ENCODE assay signal across 8 cellular contexts in the genomic region with DNA sequence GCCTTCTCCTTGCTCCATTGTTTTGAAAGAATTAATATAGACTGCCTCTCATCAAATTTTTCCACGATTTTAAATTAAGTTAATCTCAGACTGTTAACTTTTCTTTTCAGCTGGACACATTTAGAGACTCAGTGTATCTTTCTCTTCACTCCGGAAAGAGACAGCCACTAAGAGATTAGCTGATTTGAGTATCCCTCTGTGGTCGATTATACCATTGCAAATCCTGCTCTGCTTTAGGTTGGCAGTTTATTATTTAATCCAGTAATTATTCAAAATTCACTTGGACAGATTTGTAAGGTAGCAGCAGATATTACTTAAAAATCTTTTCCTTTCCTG. TPM values are rescaled to one million over a fixed set of nuclear protein-coding genes. Genes with fewer than 3 reads are reported as not detected.
DNase-seq lines count a peak whose midpoint lies in the region; ATAC-seq, FAIRE-seq and TF ChIP-seq lines count a peak whose summit lies in the region.

No MANE protein-coding gene starts in this region.

- peak overlapping the region; percentile 98 for H3K9ac ChIP-seq in HepG2 (ENCODE audit: insufficient read depth, low read depth, low read length)

- H3K79me2 ChIP-seq in HepG2 (ENCODE audit: insufficient read depth, low read length) = peaks cover 26% of the 10 kb centered on the region

- WGBS in adrenal gland, 4 donors = 1 to 4% (median 3%) methylated on average over 3 of the region's 3 CpGs
- 3% methylated on average over 3 of the region's 3 CpGs for WGBS in HepG2 (ENCODE audit: low lambda C conversion rate)

- H3K4me2 ChIP-seq in HepG2 (ENCODE audit: low read depth, low read length) = peak overlapping the region; percentile 85

- TF ChIP-seq RAD21 in HepG2 (CRISPR knock-in tag; IDR thresholded peaks at IDR 0.05) = no peak

- no peaks in the 10 kb centered on the region for H3K9me3 Mint-ChIP-seq in activated naive CD4-positive, alpha-beta T cell treated with anti-CD3 and anti-CD28 coated beads, Interleukin-2, amount 10 ng/mL, durations not matched to agents 7 days and 5 days
- H3K9me3 Mint-ChIP-seq in type B pancreatic cell = no peaks in the 10 kb centered on the region

- H4K20me1 ChIP-seq in HepG2 (ENCODE audit: insufficient read depth, low read length) = no peaks in the 10 kb centered on the region

- H3K36me3 ChIP-seq in adrenal gland (replicated peaks in 1 of 2) = peaks cover 0 to 10% of the 10 kb centered on the region in 2 donors
- peaks cover 0 to 9% of the 10 kb centered on the region in 2 experiments; a peak in 2 of 5 replicates for H3K36me3 ChIP-seq in HepG2 (replicated peaks in 1 of 2; ENCODE audit: control insufficient read depth in 1 of 2, insufficient read depth in 2 of 2, low read length in 2 of 2)

- no peak for FAIRE-seq in HepG2 (lab: Jason Lieb, UNC)

- BruUV-seq in HepG2 (replicated peaks; lab: Mats Ljungman, UMichigan) = TSS peak; percentile 87

- H3K4me3 ChIP-seq in adrenal gland (peak overlapping the region; percentile 15 to 98 (median 50)), HepG2 (replicated peaks in 1 of 3; ENCODE audit: insufficient read depth in 1 of 3, low read depth in 2 of 3, low read length in 3 of 3) (peak overlapping the region; percentile 97 to 100 (median 98))

- TF ChIP-seq POLR2A in adrenal gland (IDR thresholded peaks at IDR 0.05) (no peak), HepG2 (IDR thresholded peaks at IDR 0.05; ENCODE audit: insufficient read depth in 1 of 2, low read depth in 2 of 2, low read length in 2 of 2) (no peak)

- peaks cover 41% of the 10 kb centered on the region for H3K4me1 Mint-ChIP-seq in activated naive CD4-positive, alpha-beta T cell treated with anti-CD3 and anti-CD28 coated beads, Interleukin-2, amount 10 ng/mL, durations not matched to agents 7 days and 5 days
- peaks cover 24% of the 10 kb centered on the region for H3K4me1 Mint-ChIP-seq in type B pancreatic cell (ENCODE audit: unreplicated experiment)

- no peak for ATAC-seq in HepG2
- no peak for ATAC-seq in GM21447 (IDR thresholded peaks at IDR 0.05; ENCODE audit: unreplicated experiment)

- H3K9me3 ChIP-seq in adrenal gland (replicated peaks in 1 of 3) (no peaks in the 10 kb centered on the region), HepG2 (ENCODE audit: low read length) (no peaks in the 10 kb centered on the region)

- H3K27ac ChIP-seq in adrenal gland (peak overlapping the region; percentile 94 to 100 (median 98)), HepG2 (ENCODE audit: extremely low read length, insufficient read depth, low read length) (peak overlapping the region; percentile 96)

- H3K36me3 Mint-ChIP-seq in activated naive CD4-positive, alpha-beta T cell treated with anti-CD3 and anti-CD28 coated beads, Interleukin-2, amount 10 ng/mL, durations not matched to agents 7 days and 5 days = peaks cover 11% of the 10 kb centered on the region
- peaks cover 8% of the 10 kb centered on the region for H3K36me3 Mint-ChIP-seq in type B pancreatic cell

- peak overlapping the region; percentile 96 for H3K4me3 Mint-ChIP-seq in activated naive CD4-positive, alpha-beta T cell treated with anti-CD3 and anti-CD28 coated beads, Interleukin-2, amount 10 ng/mL, durations not matched to agents 7 days and 5 days
- H3K4me3 Mint-ChIP-seq in type B pancreatic cell = peak overlapping the region; percentile 98

- no peak for DNase-seq in activated naive CD4-positive, alpha-beta T cell treated with anti-CD3 and anti-CD28 coated beads, Interleukin-2, amount 10 ng/mL, durations not matched to agents 7 days and 5 days
- no peak for DNase-seq in activated naive CD4-positive, alpha-beta T cell (lab: John Stamatoyannopoulos, UW)
- DNase-seq in adrenal gland (no peak), HepG2 (ENCODE audit: low spot score) (no peak), type B pancreatic cell (ENCODE audit: extremely low spot score, unreplicated experiment) (no peak), HCEC 1CT (no peak), mucosa of gallbladder (ENCODE audit: low spot score) (no peak)

- CTCF ChIA-PET in activated naive CD4-positive, alpha-beta T cell treated with anti-CD3 and anti-CD28 coated beads, Interleukin-2, amount 10 ng/mL, durations not matched to agents 7 days and 5 days (lab: Charles Lee) = interaction anchor here (0.7 to 1.3 kb wide), 2 partner anchors 20 to 32 kb away, joined by 3 to 6 read pairs; no protein-coding TSS in a partner anchor
- CTCF ChIA-PET in HepG2 (lab: Yijun Ruan, JAX; ENCODE audit: low intra/inter-chr PET ratio, low total read pairs) = no interaction called here

- H3K4me1 ChIP-seq in adrenal gland (replicated peaks in 1 of 2) = peaks cover 0 to 37% of the 10 kb centered on the region in 2 donors
- H3K4me1 ChIP-seq in HepG2 (ENCODE audit: insufficient read depth, low read length) = peaks cover 26% of the 10 kb centered on the region

- no peak for TF ChIP-seq CTCF in adrenal gland (IDR thresholded peaks at IDR 0.05)
- TF ChIP-seq CTCF in HepG2 (CRISPR knock-in tag; IDR thresholded peaks at IDR 0.05) = no peak
- no peak for TF ChIP-seq CTCF in type B pancreatic cell (conservative IDR thresholded peaks at IDR 0.05)

- peak overlapping the region; percentile 39 for H2AFZ ChIP-seq in HepG2 (ENCODE audit: low read length)

- in situ Hi-C loops in HepG2 (cut with HindIII; ENCODE audit: extremely low pct_ligation_motif_present, low pct_unique_long_range_greater_than_20kb) = no loop called here

- TF ChIP-seq EP300 in HepG2 (IDR thresholded peaks at IDR 0.05; ENCODE audit: low read depth in 2 of 2, low read length in 2 of 2) (no peak), HepG2 (CRISPR knock-in tag; IDR thresholded peaks at IDR 0.05; ENCODE audit: borderline replicate concordance) (no peak)

- no peaks in the 10 kb centered on the region for H3K27me3 Mint-ChIP-seq in activated naive CD4-positive, alpha-beta T cell treated with anti-CD3 and anti-CD28 coated beads, Interleukin-2, amount 10 ng/mL, durations not matched to agents 7 days and 5 days
- no peaks in the 10 kb centered on the region for H3K27me3 Mint-ChIP-seq in type B pancreatic cell

- intact Hi-C loops in adrenal gland (cut with DNase I) (loop anchor here in 1 of 2 donors (10.0 kb wide), 1 partner anchor 78 kb away; no protein-coding TSS in a partner anchor), HepG2 (cut with micrococcal nuclease; ENCODE audit: unreplicated experiment) (loop anchor here (5.0 kb wide), 1 partner anchor 49 kb away; a partner anchor contains a TSS)

- no peaks in the 10 kb centered on the region for H3K27me3 ChIP-seq in adrenal gland
- no peaks in the 10 kb centered on the region for H3K27me3 ChIP-seq in HepG2 (ENCODE audit: control insufficient read depth in 1 of 2, insufficient read depth in 2 of 2, low read length in 2 of 2)

- H3K27ac Mint-ChIP-seq in activated naive CD4-positive, alpha-beta T cell treated with anti-CD3 and anti-CD28 coated beads, Interleukin-2, amount 10 ng/mL, durations not matched to agents 7 days and 5 days = peak overlapping the region; percentile 100
- peak overlapping the region; percentile 99 for H3K27ac Mint-ChIP-seq in type B pancreatic cell

- POLR2A ChIA-PET in HepG2 (lab: Yijun Ruan, JAX) = interaction anchor here (0.5 to 3.2 kb wide), 8 partner anchors 10 to 121 kb away, joined by 3 to 17 read pairs (median 7); a partner anchor contains a TSS

RNA-seq across cellular contexts. Expression of a gene that starts 0.6 kb away (rescaled TPM):
- 100 to 1,000 TPM in 3 of 8 donors, 10 to 100 TPM in 5; 54.6 to 116 (median 83.8) TPM for total RNA-seq in adrenal gland
- 100 to 1,000 TPM in 1 of 3 donors, 10 to 100 TPM in 2; 38.0 to 105 (median 44.5) TPM for polyA plus RNA-seq in adrenal gland
- total RNA-seq in HepG2 (2016; rRNA removed; fragmentation: Illumina TruSeq; extraction: Trizol) = 85.5 and 148 TPM in 2 replicates
- total RNA-seq in HepG2 (2016; cell fraction: cytosol; rRNA removed; fragmentation: Illumina TruSeq; extraction: Trizol; ENCODE audit: low read depth) = 12.4 and 17.1 TPM in 2 replicates
- total RNA-seq in HepG2 (2016; cell fraction: insoluble cytoplasmic fraction; rRNA removed; fragmentation: Illumina TruSeq; extraction: Trizol) = 90.5 and 142 TPM in 2 replicates
- total RNA-seq in HepG2 (2016; cell fraction: membrane; rRNA removed; fragmentation: Illumina TruSeq; extraction: Trizol) = 63.7 and 70.0 TPM in 2 replicates
- total RNA-seq in HepG2 (2016; cell fraction: nucleus; rRNA removed; fragmentation: Illumina TruSeq; extraction: Trizol) = 44.9 and 45.5 TPM in 2 replicates
- 22.3 and 32.3 TPM in 2 replicates for polyA plus RNA-seq in HepG2 (2011; rRNA removed)
- 12.5 and 19.3 TPM in 2 replicates for polyA plus RNA-seq in HepG2 (2011; cell fraction: cytosol; rRNA removed)
- polyA plus RNA-seq in HepG2 (2011; cell fraction: nucleus; rRNA removed) = 11.0 and 12.8 TPM in 2 replicates
- 35.5 and 36.4 TPM in 2 replicates for polyA plus RNA-seq in HepG2 (2012)
- polyA plus RNA-seq in HepG2 (2016; cell fraction: cytosol; fragmentation: Illumina TruSeq; extraction: Trizol; ENCODE audit: low read depth) = 13.7 and 14.1 TPM in 2 replicates
- 99.5 and 109 TPM in 2 replicates for polyA plus RNA-seq in HepG2 (2016; cell fraction: insoluble cytoplasmic fraction; fragmentation: Illumina TruSeq; extraction: Trizol; ENCODE audit: low read depth)
- 41.8 and 46.1 TPM in 2 replicates for polyA plus RNA-seq in HepG2 (2016; cell fraction: membrane; fragmentation: Illumina TruSeq; extraction: Trizol; ENCODE audit: low read depth)
- polyA plus RNA-seq in HepG2 (2016; cell fraction: nucleus; fragmentation: Illumina TruSeq; extraction: Trizol; ENCODE audit: insufficient read depth, low read depth) = 41.4 and 45.6 TPM in 2 replicates
- 9.6 and 27.1 TPM in 2 replicates for polyA minus RNA-seq in HepG2 (2011; rRNA and poly(A)+ RNA removed; ENCODE audit: low replicate concordance)
- polyA minus RNA-seq in HepG2 (2011; cell fraction: cytosol; rRNA and poly(A)+ RNA removed) = 42.4 and 45.7 TPM in 2 replicates
- 39.9 and 42.1 TPM in 2 replicates for polyA minus RNA-seq in HepG2 (2011; cell fraction: nucleus; rRNA and poly(A)+ RNA removed)
- 63.5 and 101 TPM in 2 replicates for total RNA-seq in type B pancreatic cell (ENCODE audit: low replicate concordance)
- 90.3 TPM for total RNA-seq in mucosa of gallbladder

RNA-seq across cellular contexts. Expression of a gene that starts 29.2 kb away (rescaled TPM):
- 10 to 100 TPM in 2 of 8 donors, 1 to 10 TPM in 6; 3.8 to 38.5 (median 7.4) TPM for total RNA-seq in adrenal gland
- polyA plus RNA-seq in adrenal gland = 1 to 10 TPM; 1.9 to 5.6 (median 2.4) TPM
- 6.5 and 8.5 TPM in 2 replicates for total RNA-seq in HepG2 (2016; rRNA removed; fragmentation: Illumina TruSeq; extraction: Trizol)
- total RNA-seq in HepG2 (2016; cell fraction: cytosol; rRNA removed; fragmentation: Illumina TruSeq; extraction: Trizol; ENCODE audit: low read depth) = 1.9 and 2.8 TPM in 2 replicates
- total RNA-seq in HepG2 (2016; cell fraction: insoluble cytoplasmic fraction; rRNA removed; fragmentation: Illumina TruSeq; extraction: Trizol) = 6.7 and 8.8 TPM in 2 replicates
- total RNA-seq in HepG2 (2016; cell fraction: membrane; rRNA removed; fragmentation: Illumina TruSeq; extraction: Trizol) = 7.0 and 7.1 TPM in 2 replicates
- 14.7 and 19.2 TPM in 2 replicates for total RNA-seq in HepG2 (2016; cell fraction: nucleus; rRNA removed; fragmentation: Illumina TruSeq; extraction: Trizol)
- 2.8 and 3.6 TPM in 2 replicates for polyA plus RNA-seq in HepG2 (2011; rRNA removed)
- 1.8 and 3.4 TPM in 2 replicates for polyA plus RNA-seq in HepG2 (2011; cell fraction: cytosol; rRNA removed)
- 1.5 and 1.7 TPM in 2 replicates for polyA plus RNA-seq in HepG2 (2011; cell fraction: nucleus; rRNA removed)
- polyA plus RNA-seq in HepG2 (2012) = 3.4 and 3.7 TPM in 2 replicates
- polyA plus RNA-seq in HepG2 (2016; cell fraction: cytosol; fragmentation: Illumina TruSeq; extraction: Trizol; ENCODE audit: low read depth) = 1.5 and 2.8 TPM in 2 replicates
- 5.9 and 7.3 TPM in 2 replicates for polyA plus RNA-seq in HepG2 (2016; cell fraction: insoluble cytoplasmic fraction; fragmentation: Illumina TruSeq; extraction: Trizol; ENCODE audit: low read depth)
- polyA plus RNA-seq in HepG2 (2016; cell fraction: membrane; fragmentation: Illumina TruSeq; extraction: Trizol; ENCODE audit: low read depth) = 4.7 and 5.1 TPM in 2 replicates
- 6.2 and 6.8 TPM in 2 replicates for polyA plus RNA-seq in HepG2 (2016; cell fraction: nucleus; fragmentation: Illumina TruSeq; extraction: Trizol; ENCODE audit: insufficient read depth, low read depth)
- 2.4 and 2.6 TPM in 2 replicates for polyA minus RNA-seq in HepG2 (2011; rRNA and poly(A)+ RNA removed; ENCODE audit: low replicate concordance)
- 2.4 and 4.6 TPM in 2 replicates for polyA minus RNA-seq in HepG2 (2011; cell fraction: cytosol; rRNA and poly(A)+ RNA removed)
- polyA minus RNA-seq in HepG2 (2011; cell fraction: nucleus; rRNA and poly(A)+ RNA removed) = 14.3 and 16.4 TPM in 2 replicates
- total RNA-seq in type B pancreatic cell (ENCODE audit: low replicate concordance) = 14.3 and 22.0 TPM in 2 replicates
- total RNA-seq in mucosa of gallbladder = 12.0 TPM

RNA-seq across cellular contexts. Expression of a gene that starts 48.0 kb away (rescaled TPM):
- total RNA-seq in adrenal gland (10 to 100 TPM; 11.6 to 25.6 (median 15.0) TPM), HepG2 (2016; rRNA removed; fragmentation: Illumina TruSeq; extraction: Trizol) (7.1 and 8.4 TPM in 2 replicates), type B pancreatic cell (ENCODE audit: low replicate concordance) (6.3 and 14.3 TPM in 2 replicates), mucosa of gallbladder (22.6 TPM)
- polyA plus RNA-seq in adrenal gland (10 to 100 TPM; 10.6 to 11.4 (median 10.8) TPM), HepG2 (2011; rRNA removed) (5.6 and 6.6 TPM in 2 replicates)
- 2.5 and 3.7 TPM in 2 replicates for total RNA-seq in HepG2 (2016; cell fraction: cytosol; rRNA removed; fragmentation: Illumina TruSeq; extraction: Trizol; ENCODE audit: low read depth)
- total RNA-seq in HepG2 (2016; cell fraction: insoluble cytoplasmic fraction; rRNA removed; fragmentation: Illumina TruSeq; extraction: Trizol) = 6.7 and 8.5 TPM in 2 replicates
- 6.9 and 7.2 TPM in 2 replicates for total RNA-seq in HepG2 (2016; cell fraction: membrane; rRNA removed; fragmentation: Illumina TruSeq; extraction: Trizol)
- 8.9 and 9.7 TPM in 2 replicates for total RNA-seq in HepG2 (2016; cell fraction: nucleus; rRNA removed; fragmentation: Illumina TruSeq; extraction: Trizol)
- polyA plus RNA-seq in HepG2 (2011; cell fraction: cytosol; rRNA removed) = 1.2 and 2.2 TPM in 2 replicates
- polyA plus RNA-seq in HepG2 (2011; cell fraction: nucleus; rRNA removed) = 5.7 and 6.2 TPM in 2 replicates
- polyA plus RNA-seq in HepG2 (2012) = 3.4 and 3.9 TPM in 2 replicates
- 1.3 and 1.7 TPM in 2 replicates for polyA plus RNA-seq in HepG2 (2016; cell fraction: cytosol; fragmentation: Illumina TruSeq; extraction: Trizol; ENCODE audit: low read depth)
- 5.2 and 6.3 TPM in 2 replicates for polyA plus RNA-seq in HepG2 (2016; cell fraction: insoluble cytoplasmic fraction; fragmentation: Illumina TruSeq; extraction: Trizol; ENCODE audit: low read depth)
- polyA plus RNA-seq in HepG2 (2016; cell fraction: membrane; fragmentation: Illumina TruSeq; extraction: Trizol; ENCODE audit: low read depth) = 3.8 TPM in 2 replicates
- polyA plus RNA-seq in HepG2 (2016; cell fraction: nucleus; fragmentation: Illumina TruSeq; extraction: Trizol; ENCODE audit: insufficient read depth, low read depth) = 11.0 and 13.1 TPM in 2 replicates
- 2.1 and 3.3 TPM in 2 replicates for polyA minus RNA-seq in HepG2 (2011; rRNA and poly(A)+ RNA removed; ENCODE audit: low replicate concordance)
- polyA minus RNA-seq in HepG2 (2011; cell fraction: cytosol; rRNA and poly(A)+ RNA removed) = 2.8 and 4.5 TPM in 2 replicates
- polyA minus RNA-seq in HepG2 (2011; cell fraction: nucleus; rRNA and poly(A)+ RNA removed) = 8.1 and 10.9 TPM in 2 replicates

RNA-seq across cellular contexts. Expression of a gene that starts 48.1 kb away (rescaled TPM):
- total RNA-seq in adrenal gland (10 to 100 TPM in 6 of 8 donors, 1 to 10 TPM in 2; 5.1 to 24.4 (median 15.1) TPM), HepG2 (2016; rRNA removed; fragmentation: Illumina TruSeq; extraction: Trizol) (37.6 and 92.7 TPM in 2 replicates), type B pancreatic cell (ENCODE audit: low replicate concordance) (7.4 and 11.6 TPM in 2 replicates), mucosa of gallbladder (11.6 TPM)
- polyA plus RNA-seq in adrenal gland (10 to 100 TPM in 1 of 3 donors, 1 to 10 TPM in 1, under 1 TPM in 1; 0.84 to 15.5 (median 1.9) TPM), HepG2 (2011; rRNA removed) (5.9 and 6.5 TPM in 2 replicates)
- 2.4 and 3.7 TPM in 2 replicates for total RNA-seq in HepG2 (2016; cell fraction: cytosol; rRNA removed; fragmentation: Illumina TruSeq; extraction: Trizol; ENCODE audit: low read depth)
- 36.1 and 88.7 TPM in 2 replicates for total RNA-seq in HepG2 (2016; cell fraction: insoluble cytoplasmic fraction; rRNA removed; fragmentation: Illumina TruSeq; extraction: Trizol)
- total RNA-seq in HepG2 (2016; cell fraction: membrane; rRNA removed; fragmentation: Illumina TruSeq; extraction: Trizol) = 7.3 and 12.5 TPM in 2 replicates
- 42.5 and 43.7 TPM in 2 replicates for total RNA-seq in HepG2 (2016; cell fraction: nucleus; rRNA removed; fragmentation: Illumina TruSeq; extraction: Trizol)
- polyA plus RNA-seq in HepG2 (2011; cell fraction: cytosol; rRNA removed) = 1.8 and 3.3 TPM in 2 replicates
- 4.8 and 5.9 TPM in 2 replicates for polyA plus RNA-seq in HepG2 (2011; cell fraction: nucleus; rRNA removed)
- 4.2 and 7.6 TPM in 2 replicates for polyA plus RNA-seq in HepG2 (2012)
- polyA plus RNA-seq in HepG2 (2016; cell fraction: cytosol; fragmentation: Illumina TruSeq; extraction: Trizol; ENCODE audit: low read depth) = 0.45 and 0.97 TPM in 2 replicates
- polyA plus RNA-seq in HepG2 (2016; cell fraction: insoluble cytoplasmic fraction; fragmentation: Illumina TruSeq; extraction: Trizol; ENCODE audit: low read depth) = 16.9 and 17.6 TPM in 2 replicates
- polyA plus RNA-seq in HepG2 (2016; cell fraction: membrane; fragmentation: Illumina TruSeq; extraction: Trizol; ENCODE audit: low read depth) = 1.9 and 2.3 TPM in 2 replicates
- polyA plus RNA-seq in HepG2 (2016; cell fraction: nucleus; fragmentation: Illumina TruSeq; extraction: Trizol; ENCODE audit: insufficient read depth, low read depth) = 13.4 and 13.5 TPM in 2 replicates
- polyA minus RNA-seq in HepG2 (2011; rRNA and poly(A)+ RNA removed; ENCODE audit: low replicate concordance) = 11.6 and 18.1 TPM in 2 replicates
- 9.5 and 12.3 TPM in 2 replicates for polyA minus RNA-seq in HepG2 (2011; cell fraction: cytosol; rRNA and poly(A)+ RNA removed)
- 34.6 and 35.0 TPM in 2 replicates for polyA minus RNA-seq in HepG2 (2011; cell fraction: nucleus; rRNA and poly(A)+ RNA removed)
